ENCODE assay signal across 18 cellular contexts in the genomic region with DNA sequence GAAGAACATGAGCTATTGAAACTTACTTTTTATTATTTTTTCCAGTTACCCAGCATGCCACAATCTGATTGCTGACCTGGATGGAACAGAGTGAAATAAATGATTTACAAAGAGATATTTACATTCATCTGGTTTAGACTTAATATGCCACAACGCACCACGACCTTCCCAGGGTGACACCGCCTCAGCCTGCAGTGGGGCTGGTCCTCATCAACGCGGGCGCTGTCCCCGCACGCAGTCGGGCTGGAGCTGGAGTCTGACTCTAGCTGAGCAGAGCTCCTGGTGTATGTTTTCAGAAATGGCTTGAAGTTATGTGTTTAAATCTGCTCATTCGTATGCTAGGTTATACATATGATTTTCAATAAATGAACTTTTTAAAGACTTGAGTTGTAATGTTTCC.
A peak's percentile ranks its signal among the peaks of the same experiment; 100 is the strongest.
DNase-seq lines count a peak whose midpoint lies in the region; ATAC-seq, FAIRE-seq and TF ChIP-seq lines count a peak whose summit lies in the region.
"Had no signal": no experiment of that assay in that cellular context is flagged by ENCODE, and none has a peak within 500 bp of the region (broad histone marks: within the 10 kb centered on the region; RNA-seq: fewer than 3 reads in every experiment).

No MANE protein-coding gene starts in this region.

- POLR2A ChIA-PET in activated CD4-positive, alpha-beta T cell treated with anti-CD3 and anti-CD28 coated beads for 36 hours (lab: Charles Lee), result no interaction called here
- POLR2A ChIA-PET in A549 (lab: Yijun Ruan, JAX), result no interaction called here
- POLR2A ChIA-PET in naive thymus-derived CD4-positive, alpha-beta T cell (lab: Charles Lee), result no interaction called here

- 92% methylated on average over 10 of the region's 10 CpGs for WGBS in A549 (ENCODE audit: missing lambda C conversion rate)
- WGBS in right lobe of liver (ENCODE audit: insufficient coverage, low coverage, low lambda C conversion rate, missing lambda C conversion rate), result 61% methylated on average over 9 of the region's 10 CpGs

- no peaks in the 10 kb centered on the region for H3K27me3 ChIP-seq in right lobe of liver
- no peaks in the 10 kb centered on the region for H3K27me3 ChIP-seq in naive thymus-derived CD4-positive, alpha-beta T cell (ENCODE audit: control insufficient read depth in 2 of 2, insufficient read depth in 2 of 2, low read length in 2 of 2)
- H3K27me3 ChIP-seq: BLaER1 had no signal

- CTCF ChIA-PET in activated CD4-positive, alpha-beta T cell treated with anti-CD3 and anti-CD28 coated beads for 36 hours (lab: Charles Lee), result no interaction called here
- CTCF ChIA-PET in A549 (lab: Yijun Ruan, JAX), result interaction anchor here (1.3 kb wide), 1 partner anchor 18 kb away, joined by 4 read pairs; no protein-coding TSS in a partner anchor
- CTCF ChIA-PET in naive thymus-derived CD4-positive, alpha-beta T cell (lab: Charles Lee), result no interaction called here

- H3K27ac ChIP-seq in A549 (no peak overlapping the region), right lobe of liver (peak overlapping the region; percentile 25 to 56 (median 33))
- no peak overlapping the region for H3K27ac ChIP-seq in naive thymus-derived CD4-positive, alpha-beta T cell (ENCODE audit: low read depth, low read length)
- H3K27ac ChIP-seq: 22Rv1, BLaER1 had no signal

- intact Hi-C loops in activated CD4-positive, alpha-beta T cell treated with anti-CD3 and anti-CD28 coated beads for 36 hours (cut with DNase I, micrococcal nuclease), result no loop called here
- intact Hi-C loops in right lobe of liver (cut with DNase I), result no loop called here
- intact Hi-C loops in naive thymus-derived CD4-positive, alpha-beta T cell (cut with micrococcal nuclease), result loop anchor here in 1 of 2 donors (10.0 kb wide), 1 partner anchor 775 kb away; no protein-coding TSS in a partner anchor

- TF ChIP-seq RAD21 in A549 (conservative IDR thresholded peaks at IDR 0.05 in 1 of 2, IDR thresholded peaks at IDR 0.05 in 1 of 2), result no peak

- no peaks in the 10 kb centered on the region for H3K9me3 Mint-ChIP-seq in activated CD4-positive, alpha-beta T cell treated with anti-CD3 and anti-CD28 coated beads for 36 hours (ENCODE audit: low read depth)
- no peaks in the 10 kb centered on the region for H3K9me3 Mint-ChIP-seq in activated T-helper 17 cell treated with anti-CD3 and anti-CD28 coated beads, Interleukin-2, amount 50 U/mL, for 72 hours
- no peaks in the 10 kb centered on the region for H3K9me3 Mint-ChIP-seq in naive thymus-derived CD4-positive, alpha-beta T cell
- H3K9me3 Mint-ChIP-seq in immature natural killer cell, result no peaks in the 10 kb centered on the region

- TF ChIP-seq CTCF in A549 (IDR thresholded peaks at IDR 0.05) (no peak), right lobe of liver (IDR thresholded peaks at IDR 0.05) (no peak)

- peaks cover 19% of the 10 kb centered on the region for H3K36me3 Mint-ChIP-seq in activated CD4-positive, alpha-beta T cell treated with anti-CD3 and anti-CD28 coated beads for 36 hours (ENCODE audit: low read depth)
- H3K36me3 Mint-ChIP-seq in activated T-helper 17 cell treated with anti-CD3 and anti-CD28 coated beads, Interleukin-2, amount 50 U/mL, for 72 hours (ENCODE audit: low read depth), result peaks cover 48% of the 10 kb centered on the region
- H3K36me3 Mint-ChIP-seq in naive thymus-derived CD4-positive, alpha-beta T cell, result peaks cover 7 to 50% (median 35%) of the 10 kb centered on the region in 5 donors
- peaks cover 25 to 36% (median 30%) of the 10 kb centered on the region in 3 donors for H3K36me3 Mint-ChIP-seq in immature natural killer cell

- no peaks in the 10 kb centered on the region for H3K4me1 Mint-ChIP-seq in activated CD4-positive, alpha-beta T cell treated with anti-CD3 and anti-CD28 coated beads for 36 hours
- H3K4me1 Mint-ChIP-seq in activated T-helper 17 cell treated with anti-CD3 and anti-CD28 coated beads, Interleukin-2, amount 50 U/mL, for 72 hours, result peaks cover 5% of the 10 kb centered on the region
- H3K4me1 Mint-ChIP-seq in naive thymus-derived CD4-positive, alpha-beta T cell, result peaks cover 0 to 8% (median 4%) of the 10 kb centered on the region in 7 donors
- peaks cover 12 to 14% of the 10 kb centered on the region in 2 donors for H3K4me1 Mint-ChIP-seq in immature natural killer cell

- H3K4me2 ChIP-seq in A549, result no peak overlapping the region

- H3K36me3 ChIP-seq in right lobe of liver, result no peaks in the 10 kb centered on the region
- peaks cover 0 to 21% (median 0%) of the 10 kb centered on the region in 3 experiments for H3K36me3 ChIP-seq in naive thymus-derived CD4-positive, alpha-beta T cell (ENCODE audit: control insufficient read depth in 2 of 3, insufficient read depth in 3 of 3, low read length in 3 of 3)
- H3K36me3 ChIP-seq: HAP-1 had no signal

- H3K4me1 ChIP-seq in A549 (no peaks in the 10 kb centered on the region), right lobe of liver (peaks cover 0 to 32% (median 8%) of the 10 kb centered on the region in 4 donors)
- H3K4me1 ChIP-seq in naive thymus-derived CD4-positive, alpha-beta T cell (ENCODE audit: control insufficient read depth in 2 of 2, insufficient read depth in 2 of 2, low read length in 2 of 2), result no peaks in the 10 kb centered on the region

- TF ChIP-seq EP300 in A549 (IDR thresholded peaks at IDR 0.05), result no peak

- peak overlapping the region; percentile 56 for H3K27ac Mint-ChIP-seq in activated CD4-positive, alpha-beta T cell treated with anti-CD3 and anti-CD28 coated beads for 36 hours
- peak overlapping the region; percentile 4 for H3K27ac Mint-ChIP-seq in activated T-helper 17 cell treated with anti-CD3 and anti-CD28 coated beads, Interleukin-2, amount 50 U/mL, for 72 hours
- H3K27ac Mint-ChIP-seq in naive thymus-derived CD4-positive, alpha-beta T cell, result peak overlapping the region in 2 of 9 donors; percentile 37 to 72
- H3K27ac Mint-ChIP-seq in immature natural killer cell, result peak overlapping the region in 2 of 6 donors; percentile 2 to 39

- peak; percentile 46 for FAIRE-seq in A549 (lab: Jason Lieb, UNC)
- FAIRE-seq: GM12878, GM18507, H1 had no signal

- no peaks in the 10 kb centered on the region for H3K27me3 Mint-ChIP-seq in activated CD4-positive, alpha-beta T cell treated with anti-CD3 and anti-CD28 coated beads for 36 hours
- H3K27me3 Mint-ChIP-seq in activated T-helper 17 cell treated with anti-CD3 and anti-CD28 coated beads, Interleukin-2, amount 50 U/mL, for 72 hours, result no peaks in the 10 kb centered on the region
- H3K27me3 Mint-ChIP-seq in naive thymus-derived CD4-positive, alpha-beta T cell, result no peaks in the 10 kb centered on the region
- peaks cover 0 to 2% (median 1%) of the 10 kb centered on the region in 3 donors for H3K27me3 Mint-ChIP-seq in immature natural killer cell (ENCODE audit: low read depth in 3 of 3)

- TF ChIP-seq POLR2A in A549 (IDR thresholded peaks at IDR 0.05; ENCODE audit: low read length), result no peak
- no peak for TF ChIP-seq POLR2A in right lobe of liver (IDR thresholded peaks at IDR 0.05)

- H3K4me3 ChIP-seq in A549 (no peak overlapping the region), right lobe of liver (no peak overlapping the region)
- no peak overlapping the region for H3K4me3 ChIP-seq in naive thymus-derived CD4-positive, alpha-beta T cell (ENCODE audit: low read length)
- H3K4me3 ChIP-seq: BLaER1, GM12878, HAP-1 had no signal

- no peak for ATAC-seq in activated CD4-positive, alpha-beta T cell treated with anti-CD3 and anti-CD28 coated beads for 36 hours
- ATAC-seq in A549, result no peak
- ATAC-seq in activated T-helper 17 cell treated with anti-CD3 and anti-CD28 coated beads, Interleukin-2, amount 50 U/mL, for 72 hours (replicated peaks), result no peak
- ATAC-seq in right lobe of liver, result peak in 3 of 4 donors; percentile 5 to 41 (median 7)
- no peak for ATAC-seq in GM18868 (IDR thresholded peaks at IDR 0.05; ENCODE audit: unreplicated experiment)
- no peak for ATAC-seq in naive thymus-derived CD4-positive, alpha-beta T cell
- ATAC-seq: GM12878 had no signal

- no peak for DNase-seq in activated CD4-positive, alpha-beta T cell treated with anti-CD3 and anti-CD28 coated beads for 36 hours
- no peak for DNase-seq in activated CD4-positive, alpha-beta T cell treated with anti-CD3 and anti-CD28 coated beads, Interleukin-2, amount 50 U/mL, for 48 hours
- DNase-seq in A549 (ENCODE audit: low read depth in 1 of 2, low spot score in 1 of 2), result no peak
- no peak for DNase-seq in right lobe of liver
- DNase-seq in naive thymus-derived CD4-positive, alpha-beta T cell, result no peak
- no peak for DNase-seq in immature natural killer cell
- DNase-seq: AML-193, Calu3, DMS 273 treated with DMSO at 0.1 percent for 48 hours, DMS79 had no signal

- no peaks in the 10 kb centered on the region for H3K9me3 ChIP-seq in A549
- H3K9me3 ChIP-seq in right lobe of liver, result no peaks in the 10 kb centered on the region
- H3K9me3 ChIP-seq in naive thymus-derived CD4-positive, alpha-beta T cell (ENCODE audit: control insufficient read depth in 2 of 3, low read length in 3 of 3), result no peaks in the 10 kb centered on the region
- H3K9me3 ChIP-seq: BLaER1, HAP-1 had no signal

- H3K4me3 Mint-ChIP-seq in activated CD4-positive, alpha-beta T cell treated with anti-CD3 and anti-CD28 coated beads for 36 hours, result no peak overlapping the region
- no peak overlapping the region for H3K4me3 Mint-ChIP-seq in activated T-helper 17 cell treated with anti-CD3 and anti-CD28 coated beads, Interleukin-2, amount 50 U/mL, for 72 hours
- H3K4me3 Mint-ChIP-seq in naive thymus-derived CD4-positive, alpha-beta T cell, result no peak overlapping the region
- H3K4me3 Mint-ChIP-seq in immature natural killer cell, result no peak overlapping the region

TF ChIP-seq in A549, 52 proteins besides CTCF, POLR2A, EP300 and RAD21 (continues in another document):
- TF ChIP-seq TP53 (CRISPR knock-in tag; IDR thresholded peaks at IDR 0.05) (no peak), MYC (IDR thresholded peaks at IDR 0.05; ENCODE audit: borderline replicate concordance, low read length) (no peak), SREBF2 (IDR thresholded peaks at IDR 0.05) (no peak), RCOR1 (IDR thresholded peaks at IDR 0.05; ENCODE audit: low read depth, low read length) (no peak), EHF (CRISPR knock-in tag; IDR thresholded peaks at IDR 0.05) (no peak), POLR2AphosphoS2 (conservative IDR thresholded peaks at IDR 0.05; ENCODE audit: low read length) (no peak), ZC3H11A (IDR thresholded peaks at IDR 0.05) (no peak), HEYL (CRISPR knock-in tag; IDR thresholded peaks at IDR 0.05) (no peak), FOSL2 (IDR thresholded peaks at IDR 0.05) (no peak), FOSL2 (CRISPR knock-in tag; IDR thresholded peaks at IDR 0.05) (no peak)
- TF ChIP-seq, protein P1, sequence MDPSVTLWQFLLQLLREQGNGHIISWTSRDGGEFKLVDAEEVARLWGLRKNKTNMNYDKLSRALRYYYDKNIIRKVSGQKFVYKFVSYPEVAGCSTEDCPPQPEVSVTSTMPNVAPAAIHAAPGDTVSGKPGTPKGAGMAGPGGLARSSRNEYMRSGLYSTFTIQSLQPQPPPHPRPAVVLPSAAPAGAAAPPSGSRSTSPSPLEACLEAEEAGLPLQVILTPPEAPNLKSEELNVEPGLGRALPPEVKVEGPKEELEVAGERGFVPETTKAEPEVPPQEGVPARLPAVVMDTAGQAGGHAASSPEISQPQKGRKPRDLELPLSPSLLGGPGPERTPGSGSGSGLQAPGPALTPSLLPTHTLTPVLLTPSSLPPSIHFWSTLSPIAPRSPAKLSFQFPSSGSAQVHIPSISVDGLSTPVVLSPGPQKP (IDR thresholded peaks at IDR 0.05; ENCODE audit: low read depth, low read length), result no peak

Comparison
In these comparisons a context has a peak if more than half of its experiments do, and no peak if none do; other contexts are left out.
1. ATAC-seq: peak in right lobe of liver (3 of 4); none in activated CD4-positive, alpha-beta T cell treated with anti-CD3 and anti-CD28 coated beads for 36 hours (single experiment), A549 (0 of 2), activated T-helper 17 cell treated with anti-CD3 and anti-CD28 coated beads, Interleukin-2, amount 50 U/mL, for 72 hours (single experiment), GM18868 (single experiment) and naive thymus-derived CD4-positive, alpha-beta T cell (single experiment).
2. H3K27ac ChIP-seq: peak in right lobe of liver (3 of 3); none in A549 (0 of 2) and naive thymus-derived CD4-positive, alpha-beta T cell (single experiment).